8 cellular contexts compared by ENCODE assay signal in genomic region chr13:53250272-53250875, GRCh38.
DNase-seq lines count a peak whose midpoint lies in the region; ATAC-seq and TF ChIP-seq lines count a peak whose summit lies in the region.

No MANE protein-coding gene starts in this region.

- no peaks in the 10 kb centered on the region for H3K36me3 Mint-ChIP-seq in activated CD8-positive, alpha-beta memory T cell treated with anti-CD3 and anti-CD28 coated beads, Interleukin-2, amount 10 ng/mL, durations not matched to agents 7 days and 5 days
- H3K36me3 Mint-ChIP-seq in MCF 10A (ENCODE audit: insufficient read depth, unreplicated experiment) (no peaks in the 10 kb centered on the region), type B pancreatic cell (no peaks in the 10 kb centered on the region)

- H3K27me3 Mint-ChIP-seq in activated CD8-positive, alpha-beta memory T cell treated with anti-CD3 and anti-CD28 coated beads, Interleukin-2, amount 10 ng/mL, durations not matched to agents 7 days and 5 days: no peaks in the 10 kb centered on the region
- peaks cover 10% of the 10 kb centered on the region for H3K27me3 Mint-ChIP-seq in MCF 10A (ENCODE audit: insufficient read depth, unreplicated experiment)
- H3K27me3 Mint-ChIP-seq in type B pancreatic cell: peaks cover 29% of the 10 kb centered on the region

- no TSS peak for BruUV-seq in MCF 10A (replicated peaks; lab: Mats Ljungman, UMichigan)

- TF ChIP-seq CTCF in MCF 10A (IDR thresholded peaks at IDR 0.05; ENCODE audit: unreplicated experiment) (peak; percentile 75), type B pancreatic cell (conservative IDR thresholded peaks at IDR 0.05) (peak; percentile 98)

- ATAC-seq in activated CD8-positive, alpha-beta memory T cell treated with anti-CD3 and anti-CD28 coated beads, Interleukin-2, amount 10 ng/mL, durations not matched to agents 7 days and 5 days: peak; percentile 42
- ATAC-seq in GM21717 (IDR thresholded peaks at IDR 0.05; ENCODE audit: unreplicated experiment): peak; percentile 84

- POLR2A ChIA-PET in MCF 10A (lab: Yijun Ruan, JAX): no interaction called here

- intact Hi-C loops in MCF 10A (cut with micrococcal nuclease): loop anchor here (1.0 kb wide), 2 partner anchors 532 to 1995 kb away; no protein-coding TSS in a partner anchor

- H3K9me3 Mint-ChIP-seq in activated CD8-positive, alpha-beta memory T cell treated with anti-CD3 and anti-CD28 coated beads, Interleukin-2, amount 10 ng/mL, durations not matched to agents 7 days and 5 days (ENCODE audit: low read depth): no peaks in the 10 kb centered on the region
- H3K9me3 Mint-ChIP-seq in MCF 10A (ENCODE audit: unreplicated experiment): peaks cover 7% of the 10 kb centered on the region
- peaks cover 5% of the 10 kb centered on the region for H3K9me3 Mint-ChIP-seq in type B pancreatic cell

- H3K27ac Mint-ChIP-seq in activated CD8-positive, alpha-beta memory T cell treated with anti-CD3 and anti-CD28 coated beads, Interleukin-2, amount 10 ng/mL, durations not matched to agents 7 days and 5 days: no peak overlapping the region
- no peak overlapping the region for H3K27ac Mint-ChIP-seq in MCF 10A (ENCODE audit: low read depth, unreplicated experiment)
- H3K27ac Mint-ChIP-seq in type B pancreatic cell: no peak overlapping the region

- H3K4me1 Mint-ChIP-seq in activated CD8-positive, alpha-beta memory T cell treated with anti-CD3 and anti-CD28 coated beads, Interleukin-2, amount 10 ng/mL, durations not matched to agents 7 days and 5 days: no peaks in the 10 kb centered on the region
- H3K4me1 Mint-ChIP-seq in MCF 10A (ENCODE audit: insufficient read depth, unreplicated experiment) (no peaks in the 10 kb centered on the region), type B pancreatic cell (ENCODE audit: unreplicated experiment) (peaks cover 11% of the 10 kb centered on the region)

- DNase-seq in activated CD8-positive, alpha-beta memory T cell treated with anti-CD3 and anti-CD28 coated beads, Interleukin-2, amount 10 ng/mL, durations not matched to agents 7 days and 5 days: no peak
- DNase-seq in activated CD8-positive, alpha-beta memory T cell treated with anti-CD3 and anti-CD28 coated beads, Interleukin-2, amount 50 U/mL, for 48 hours: no peak
- DNase-seq in HuH-7.5 (ENCODE audit: low spot score) (peak; percentile 5), NCI-H82 treated with DMSO at 0.1 percent for 48 hours (lab: John Stamatoyannopoulos, UW; ENCODE audit: unreplicated experiment) (peak; percentile 89), MCF 10A (ENCODE audit: unreplicated experiment) (peak; percentile 81), kidney glomerular epithelial cell (lab: John Stamatoyannopoulos, UW) (peak; percentile 62), type B pancreatic cell (ENCODE audit: extremely low spot score, unreplicated experiment) (no peak)

- no peak overlapping the region for H3K4me3 Mint-ChIP-seq in activated CD8-positive, alpha-beta memory T cell treated with anti-CD3 and anti-CD28 coated beads, Interleukin-2, amount 10 ng/mL, durations not matched to agents 7 days and 5 days
- H3K4me3 Mint-ChIP-seq in MCF 10A (ENCODE audit: unreplicated experiment) (no peak overlapping the region), type B pancreatic cell (no peak overlapping the region)

- CTCF ChIA-PET in activated CD8-positive, alpha-beta memory T cell treated with anti-CD3 and anti-CD28 coated beads, Interleukin-2, amount 10 ng/mL, durations not matched to agents 7 days and 5 days (lab: Charles Lee): interaction anchor here (0.7 to 1.5 kb wide), 5 partner anchors 7 to 100 kb away, joined by 3 to 6 read pairs (median 3); no protein-coding TSS in a partner anchor
- CTCF ChIA-PET in MCF 10A (lab: Yijun Ruan, JAX): interaction anchor here (0.6 to 5.1 kb wide), 47 partner anchors 8 to 1995 kb away, joined by 3 to 48 read pairs (median 3); no protein-coding TSS in a partner anchor

Comparison
In these comparisons a context has a peak if more than half of its experiments do, and no peak if none do; other contexts are left out.
1. DNase-seq: peak in HuH-7.5 (single experiment), NCI-H82 treated with DMSO at 0.1 percent for 48 hours (single experiment), MCF 10A (single experiment) and kidney glomerular epithelial cell (single experiment); none in activated CD8-positive, alpha-beta memory T cell treated with anti-CD3 and anti-CD28 coated beads, Interleukin-2, amount 10 ng/mL, durations not matched to agents 7 days and 5 days (single experiment), activated CD8-positive, alpha-beta memory T cell treated with anti-CD3 and anti-CD28 coated beads, Interleukin-2, amount 50 U/mL, for 48 hours (single experiment) and type B pancreatic cell (single experiment).